Comparison of ENCODE assay signal across 9 cellular contexts in the genomic region with DNA sequence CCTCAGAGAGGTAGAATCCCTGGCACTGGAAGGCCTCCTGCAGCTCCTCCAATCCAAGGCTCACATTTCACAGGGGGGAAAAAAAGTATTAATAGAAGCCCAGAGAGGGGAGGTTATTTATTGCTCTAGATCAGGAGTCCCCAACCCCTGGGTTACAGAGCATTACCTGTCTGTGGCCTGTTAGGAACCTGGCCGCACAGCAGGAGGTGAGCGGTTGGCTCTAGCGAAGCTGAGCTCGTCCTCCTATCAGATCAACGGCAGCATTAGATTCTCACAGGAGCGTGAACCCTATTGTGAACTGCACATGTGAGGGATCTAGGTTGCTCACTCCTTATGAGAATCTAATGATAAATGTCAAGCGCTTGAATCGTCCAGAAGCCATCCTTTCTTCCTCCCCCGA. TPM values are rescaled to one million over a fixed set of nuclear protein-coding genes. Genes with fewer than 3 reads are reported as not detected.
"Had no signal": no experiment of that assay in that cellular context is flagged by ENCODE, and none has a peak within 500 bp of the region (broad histone marks: within the 10 kb centered on the region; RNA-seq: fewer than 3 reads in every experiment).

No MANE protein-coding gene starts in this region.

- H3K36me3 ChIP-seq: HAP-1 had no signal

- ATAC-seq: HCT116 had no signal

- H3K4me1 ChIP-seq: HAP-1 had no signal

- H3K4me3 Mint-ChIP-seq: HFFc6, IgD-negative memory B cell had no signal

- H3K27ac ChIP-seq: GM23248, HL-60 had no signal

- H3K9ac ChIP-seq: GM23248 had no signal

- H3K9me3 Mint-ChIP-seq: HFFc6, IgD-negative memory B cell had no signal

- H3K4me3 ChIP-seq: GM23248, HAP-1 had no signal

- H3K27ac Mint-ChIP-seq: HFFc6, IgD-negative memory B cell had no signal

- H2AFZ ChIP-seq: GM23248 had no signal

- DNase-seq: GM23248, H7, HFFc6, KG1 had no signal

- FAIRE-seq: HepG2 had no signal

- H3K9me3 ChIP-seq: HAP-1 had no signal

- H3K4me1 Mint-ChIP-seq: IgD-negative memory B cell had no signal

RNA-seq across cellular contexts. Expression of a gene that starts 53.3 kb away (rescaled TPM):
- polyA plus RNA-seq: IgD-negative memory B cell had no signal
